ENCODE assay signal across 9 cellular contexts in the genomic region with DNA sequence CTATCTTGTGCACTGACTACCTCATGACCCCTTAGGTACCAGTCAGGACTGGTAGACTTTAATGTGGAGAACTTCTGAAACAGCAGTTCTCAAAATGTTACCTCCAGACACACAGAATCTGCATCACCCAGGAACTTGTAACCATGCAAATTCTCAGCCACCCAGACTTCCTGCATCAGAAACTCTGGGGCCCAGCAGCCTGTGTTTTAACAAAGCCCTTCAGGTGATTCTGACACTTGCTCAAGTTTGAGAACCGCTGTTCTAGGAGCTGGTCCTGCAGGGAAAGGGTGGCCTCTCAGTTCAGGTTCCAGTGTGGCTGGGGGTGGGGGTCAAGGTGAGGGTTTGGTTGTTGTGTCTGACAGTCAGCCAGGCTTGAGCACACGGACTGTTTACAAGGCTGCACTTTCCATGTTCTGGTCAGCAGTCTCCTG. TPM values are rescaled to one million over a fixed set of nuclear protein-coding genes. Genes with fewer than 3 reads are reported as not detected.
DNase-seq lines count a peak whose midpoint lies in the region; ATAC-seq, FAIRE-seq and TF ChIP-seq lines count a peak whose summit lies in the region.
"Had no signal": no experiment of that assay in that cellular context is flagged by ENCODE, and none has a peak within 500 bp of the region (broad histone marks: within the 10 kb centered on the region; RNA-seq: fewer than 3 reads in every experiment).

No MANE protein-coding gene starts in this region.

- CTCF ChIA-PET in CD4-positive, alpha-beta T cell (lab: Charles Lee): interaction anchor here (0.8 to 3.9 kb wide), 8 partner anchors 21 to 540 kb away, joined by 3 to 34 read pairs (median 8); no protein-coding TSS in a partner anchor

- H3K4me2 ChIP-seq in astrocyte (ENCODE audit: low read length) (peak overlapping the region; percentile 93), skeletal muscle satellite cell (ENCODE audit: low read length) (peak overlapping the region; percentile 100)

- H3K36me3 ChIP-seq in astrocyte (ENCODE audit: insufficient read depth, low read length): no peaks in the 10 kb centered on the region
- H3K36me3 ChIP-seq in skeletal muscle satellite cell (ENCODE audit: insufficient read depth, low read length): peaks cover 19% of the 10 kb centered on the region

- H3K9me3 ChIP-seq in CD4-positive, alpha-beta T cell (ENCODE audit: control insufficient read depth, low read length): no peaks in the 10 kb centered on the region
- H3K9me3 ChIP-seq in astrocyte (ENCODE audit: insufficient read depth, low read depth, low read length): no peaks in the 10 kb centered on the region
- H3K9me3 ChIP-seq in skeletal muscle satellite cell (replicated peaks; ENCODE audit: low read length): no peaks in the 10 kb centered on the region

- FAIRE-seq in astrocyte (lab: Jason Lieb, UNC): no peak
- FAIRE-seq: endometrium had no signal

- no peaks in the 10 kb centered on the region for H3K27me3 Mint-ChIP-seq in CD4-positive, alpha-beta T cell
- no peaks in the 10 kb centered on the region for H3K27me3 Mint-ChIP-seq in astrocyte (ENCODE audit: low read depth, unreplicated experiment)

- POLR2A ChIA-PET in CD4-positive, alpha-beta T cell (lab: Charles Lee): interaction anchor here (1.7 to 11.8 kb wide), 6 partner anchors 8 to 338 kb away, joined by 6 to 612 read pairs (median 14); partner anchors contain the start of genes CNOT6 and MGAT1

- H4K20me1 ChIP-seq in astrocyte (ENCODE audit: insufficient read depth, low read length): no peaks in the 10 kb centered on the region

- no peak for TF ChIP-seq CTCF in CD4-positive, alpha-beta T cell (IDR thresholded peaks at IDR 0.05)
- TF ChIP-seq CTCF in astrocyte (IDR thresholded peaks at IDR 0.05; ENCODE audit: insufficient read depth, low read depth, low read length) (no peak), omental fat pad (IDR thresholded peaks at IDR 0.05) (no peak)

- ATAC-seq in CD4-positive, alpha-beta T cell (ENCODE audit: poor library complexity): peak; percentile 64
- ATAC-seq in GM19397 (IDR thresholded peaks at IDR 0.05; ENCODE audit: unreplicated experiment) (peak; percentile 45), HG03520 (IDR thresholded peaks at IDR 0.05; ENCODE audit: unreplicated experiment) (peak; percentile 49), omental fat pad (ENCODE audit: low FRiP score) (no peak), HG03196 (IDR thresholded peaks at IDR 0.05; ENCODE audit: unreplicated experiment) (no peak)

- peak overlapping the region; percentile 99 for H3K4me3 Mint-ChIP-seq in CD4-positive, alpha-beta T cell
- peak overlapping the region; percentile 97 for H3K4me3 Mint-ChIP-seq in astrocyte (ENCODE audit: unreplicated experiment)

- no peaks in the 10 kb centered on the region for H3K9me3 Mint-ChIP-seq in CD4-positive, alpha-beta T cell
- H3K9me3 Mint-ChIP-seq in astrocyte (ENCODE audit: unreplicated experiment): peaks cover 15% of the 10 kb centered on the region

- peaks cover 10% of the 10 kb centered on the region for H3K79me2 ChIP-seq in astrocyte (ENCODE audit: insufficient read depth, low read length)

- H3K9ac ChIP-seq in astrocyte (ENCODE audit: low read length): no peak overlapping the region
- H3K9ac ChIP-seq in skeletal muscle satellite cell (ENCODE audit: low read depth, low read length): peak overlapping the region; percentile 14

- H3K4me1 Mint-ChIP-seq in CD4-positive, alpha-beta T cell (ENCODE audit: low read depth): peaks cover 61% of the 10 kb centered on the region
- peaks cover 4% of the 10 kb centered on the region for H3K4me1 Mint-ChIP-seq in astrocyte (ENCODE audit: low read depth, unreplicated experiment)

- peaks cover 77% of the 10 kb centered on the region for H3K36me3 Mint-ChIP-seq in CD4-positive, alpha-beta T cell (ENCODE audit: low read depth)
- peaks cover 18% of the 10 kb centered on the region for H3K36me3 Mint-ChIP-seq in astrocyte (ENCODE audit: low read depth, unreplicated experiment)

- H3K4me3 ChIP-seq in astrocyte (ENCODE audit: insufficient read depth, low read depth, low read length) (no peak overlapping the region), skeletal muscle satellite cell (ENCODE audit: low read length) (peak overlapping the region; percentile 100)

- intact Hi-C loops in CD4-positive, alpha-beta T cell (cut with DNase I, micrococcal nuclease): loop anchor here (1.0 to 10.0 kb wide), 5 partner anchors 23 to 48 kb away; partner anchors contain the start of gene ZFP62 (in 1 of the 2)

- H3K4me1 ChIP-seq in astrocyte (ENCODE audit: insufficient read depth, low read length) (peaks cover 6% of the 10 kb centered on the region), skeletal muscle satellite cell (ENCODE audit: control insufficient read depth, insufficient read depth, low read length) (peaks cover 12% of the 10 kb centered on the region)

- H2AFZ ChIP-seq in astrocyte (ENCODE audit: low read depth, low read length): no peak overlapping the region

- peak in 7 of 10 experiments; percentile 24 to 51 (median 37) for DNase-seq in CD4-positive, alpha-beta T cell
- DNase-seq in astrocyte (ENCODE audit: low read depth) (no peak), NCI-H510A treated with DMSO at 0.1 percent for 48 hours (lab: John Stamatoyannopoulos, UW) (no peak), omental fat pad (ENCODE audit: low spot score) (no peak)

- H3K27ac Mint-ChIP-seq in CD4-positive, alpha-beta T cell: peak overlapping the region; percentile 99
- peak overlapping the region; percentile 47 for H3K27ac Mint-ChIP-seq in astrocyte (ENCODE audit: unreplicated experiment)

- H3K27me3 ChIP-seq in CD4-positive, alpha-beta T cell (ENCODE audit: control insufficient read depth, insufficient read depth, low read length): no peaks in the 10 kb centered on the region
- H3K27me3 ChIP-seq in astrocyte (ENCODE audit: insufficient read depth, low read length) (no peaks in the 10 kb centered on the region), skeletal muscle satellite cell (ENCODE audit: control insufficient read depth, insufficient read depth, low read length) (no peaks in the 10 kb centered on the region)

- peak overlapping the region; percentile 96 for H3K27ac ChIP-seq in CD4-positive, alpha-beta T cell (ENCODE audit: low read depth, low read length)
- no peak overlapping the region for H3K27ac ChIP-seq in astrocyte (ENCODE audit: low read depth, low read length)

RNA-seq across cellular contexts. Expression of gene ZFP62, which starts 28.4 kb away (rescaled TPM):
- total RNA-seq in CD4-positive, alpha-beta T cell: 10 to 100 TPM; 22.6 to 24.9 TPM
- total RNA-seq in astrocyte (14.5 and 15.0 TPM in 2 replicates), omental fat pad (10 to 100 TPM in 3 of 4 donors, 1 to 10 TPM in 1; 9.2 to 21.8 (median 10.8) TPM)
- total RNA-seq in skeletal muscle satellite cell (2012; rRNA removed): 11.7 and 14.0 TPM in 2 replicates

RNA-seq across cellular contexts. Expression of gene MGAT1, which starts 30.0 kb away (rescaled TPM):
- total RNA-seq in CD4-positive, alpha-beta T cell: 10 to 100 TPM; 49.0 to 60.2 TPM
- total RNA-seq in astrocyte (116 and 120 TPM in 2 replicates), omental fat pad (100 to 1,000 TPM; 159 to 376 (median 258) TPM)
- total RNA-seq in skeletal muscle satellite cell (2012; rRNA removed): 103 and 123 TPM in 2 replicates

Comparison
In these comparisons a context has a peak if more than half of its experiments do, and no peak if none do; other contexts are left out.
1. ATAC-seq: peak in CD4-positive, alpha-beta T cell (single experiment), GM19397 (single experiment) and HG03520 (single experiment); none in omental fat pad (single experiment) and HG03196 (single experiment).
2. DNase-seq: peak in CD4-positive, alpha-beta T cell (7 of 10); none in astrocyte (single experiment), NCI-H510A treated with DMSO at 0.1 percent for 48 hours (single experiment) and omental fat pad (single experiment).